Comparison of ENCODE assay signal across 22 cellular contexts in the genomic region with DNA sequence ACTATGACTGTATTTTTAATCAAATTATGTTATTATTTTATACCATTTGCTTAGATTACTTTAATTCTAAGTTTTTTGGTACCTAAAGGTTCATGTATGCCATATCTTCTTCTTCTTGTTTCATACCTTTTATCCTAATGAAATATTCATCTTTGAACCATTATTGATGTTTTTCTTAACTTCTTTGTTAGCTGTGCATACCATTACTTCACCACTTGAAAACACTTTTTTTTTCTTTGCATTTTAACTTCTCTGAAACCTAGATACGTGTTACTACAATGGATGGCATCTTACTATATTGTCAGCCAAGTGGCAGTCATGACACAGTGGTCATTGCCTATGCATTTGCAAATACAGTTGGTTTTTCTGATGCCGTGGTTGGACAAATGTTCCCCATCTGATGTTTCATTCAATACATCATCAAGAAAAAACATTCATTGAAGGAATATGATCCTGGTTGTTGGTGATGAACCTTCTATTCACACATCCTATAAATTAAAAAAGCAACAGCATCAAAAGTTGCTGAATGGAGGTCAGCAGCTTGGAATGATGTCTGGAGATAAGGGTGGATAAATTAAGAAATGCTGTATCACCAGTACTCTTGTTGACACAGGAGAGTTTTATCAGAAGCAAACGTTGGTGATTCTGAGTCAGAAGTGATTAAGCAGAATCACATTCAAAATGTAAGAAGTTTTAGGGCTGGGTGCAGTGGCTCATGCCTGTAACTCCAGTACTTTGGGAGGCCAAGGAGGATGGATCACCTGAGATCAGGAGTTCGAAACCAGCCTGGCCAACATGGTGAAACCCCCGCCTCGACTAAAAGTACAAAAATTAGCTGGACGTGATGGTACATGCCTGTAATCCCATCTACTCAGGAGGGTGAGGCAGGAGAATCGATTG. TPM values are rescaled to one million over a fixed set of nuclear protein-coding genes. Genes with fewer than 3 reads are reported as not detected.
A peak's percentile ranks its signal among the peaks of the same experiment; 100 is the strongest.
DNase-seq lines count a peak whose midpoint lies in the region; ATAC-seq, FAIRE-seq and TF ChIP-seq lines count a peak whose summit lies in the region.
"Had no signal": no experiment of that assay in that cellular context is flagged by ENCODE, and none has a peak within 500 bp of the region (broad histone marks: within the 10 kb centered on the region; RNA-seq: fewer than 3 reads in every experiment).

No MANE protein-coding gene starts in this region.

- H3K4me3 Mint-ChIP-seq in Calu3 (ENCODE audit: low read depth, unreplicated experiment) = no peak overlapping the region
- H3K4me3 Mint-ChIP-seq: activated CD8-positive, alpha-beta T cell treated with anti-CD3 and anti-CD28 coated beads for 36 hours; activated T-cell treated with anti-CD3 and anti-CD28 coated beads, Interleukin-2, amount 50 U/mL, for 4 hours; CD8-positive, alpha-beta memory T cell; T-cell; WTC11 had no signal

- no peaks in the 10 kb centered on the region for H3K9me3 Mint-ChIP-seq in Calu3 (ENCODE audit: low read depth, unreplicated experiment)
- H3K9me3 Mint-ChIP-seq: activated CD8-positive, alpha-beta T cell treated with anti-CD3 and anti-CD28 coated beads for 36 hours; T-cell had no signal

- peak overlapping the region; percentile 78 for H3K27ac Mint-ChIP-seq in Calu3 (ENCODE audit: unreplicated experiment)
- H3K27ac Mint-ChIP-seq: activated CD8-positive, alpha-beta T cell treated with anti-CD3 and anti-CD28 coated beads for 36 hours; activated naive CD4-positive, alpha-beta T cell treated with anti-CD3 and anti-CD28 coated beads, Interleukin-2, amount 50 U/mL, for 72 hours; CD8-positive, alpha-beta memory T cell; T-cell; WTC11 had no signal

- no peak overlapping the region for H3K27ac ChIP-seq in keratinocyte (ENCODE audit: control insufficient read depth, insufficient read depth, low read length)
- H3K27ac ChIP-seq in small intestine (ENCODE audit: low read depth in 1 of 2, low read length in 1 of 2) = no peak overlapping the region
- H3K27ac ChIP-seq: cardiac muscle cell, KMS-11, neutrophil had no signal

- no TSS peak for BruUV-seq in Calu3 (replicated peaks; lab: Mats Ljungman, UMichigan)

- peaks cover 6% of the 10 kb centered on the region for H3K4me1 Mint-ChIP-seq in Calu3 (ENCODE audit: low read depth, unreplicated experiment)
- H3K4me1 Mint-ChIP-seq: CD8-positive, alpha-beta memory T cell; WTC11 had no signal

- ATAC-seq in GM18861 (IDR thresholded peaks at IDR 0.05; ENCODE audit: unreplicated experiment) = no peak
- no peak for ATAC-seq in GM19467 (IDR thresholded peaks at IDR 0.05; ENCODE audit: unreplicated experiment)
- ATAC-seq: activated CD8-positive, alpha-beta T cell treated with anti-CD3 and anti-CD28 coated beads for 36 hours; activated naive CD4-positive, alpha-beta T cell treated with anti-CD3 and anti-CD28 coated beads, Interleukin-2, amount 50 U/mL, for 72 hours; activated T-cell treated with anti-CD3 and anti-CD28 coated beads, Interleukin-2, amount 50 U/mL, for 4 hours; left colon; right cardiac atrium; T-cell; WTC11 had no signal

- H3K79me2 ChIP-seq in keratinocyte (ENCODE audit: control insufficient read depth, insufficient read depth, low read length) = no peaks in the 10 kb centered on the region

- no peaks in the 10 kb centered on the region for H3K27me3 ChIP-seq in keratinocyte (ENCODE audit: control insufficient read depth, extremely low read depth, insufficient read depth, low read length)
- peaks cover 0 to 3% of the 10 kb centered on the region in 2 donors for H3K27me3 ChIP-seq in small intestine (ENCODE audit: control insufficient read depth in 2 of 2, insufficient read depth in 2 of 2, low read length in 2 of 2)
- H3K27me3 ChIP-seq: cardiac muscle cell had no signal

- H3K4me3 ChIP-seq in keratinocyte (ENCODE audit: control insufficient read depth in 2 of 3, extremely low read depth in 1 of 3, insufficient read depth in 2 of 3, low read depth in 1 of 3, low read length in 3 of 3) (no peak overlapping the region), small intestine (ENCODE audit: low read depth in 1 of 2, low read length in 2 of 2) (no peak overlapping the region)
- H3K4me3 ChIP-seq: cardiac muscle cell had no signal

- H3K36me3 Mint-ChIP-seq in Calu3 (ENCODE audit: insufficient read depth, unreplicated experiment) = peaks cover 4% of the 10 kb centered on the region
- H3K36me3 Mint-ChIP-seq: CD8-positive, alpha-beta memory T cell; T-cell; WTC11 had no signal

- no peak overlapping the region for H3K4me2 ChIP-seq in keratinocyte (ENCODE audit: control insufficient read depth, extremely low read depth, insufficient read depth, low read depth, low read length)
- H3K4me2 ChIP-seq: KMS-11 had no signal

- H3K9ac ChIP-seq in keratinocyte (ENCODE audit: control insufficient read depth, extremely low read depth, insufficient read depth, low read length) = no peak overlapping the region
- H3K9ac ChIP-seq: KMS-11 had no signal

- intact Hi-C loops in Calu3 (cut with micrococcal nuclease; ENCODE audit: unreplicated experiment) = no loop called here

- CTCF ChIA-PET in Calu3 (lab: Charles Lee) = no interaction called here

- H3K36me3 ChIP-seq in keratinocyte (ENCODE audit: control insufficient read depth in 2 of 2, extremely low read depth in 1 of 2, insufficient read depth in 2 of 2, low read length in 2 of 2) (no peaks in the 10 kb centered on the region), small intestine (ENCODE audit: control insufficient read depth in 2 of 2, insufficient read depth in 2 of 2, low read length in 2 of 2) (no peaks in the 10 kb centered on the region)
- H3K36me3 ChIP-seq: cardiac muscle cell, neutrophil had no signal

- no peaks in the 10 kb centered on the region for H3K9me1 ChIP-seq in keratinocyte (ENCODE audit: control insufficient read depth, extremely low read depth, insufficient read depth, low read length)

- peaks cover under 1% of the 10 kb centered on the region for H3K27me3 Mint-ChIP-seq in Calu3 (ENCODE audit: unreplicated experiment)
- H3K27me3 Mint-ChIP-seq: activated CD8-positive, alpha-beta T cell treated with anti-CD3 and anti-CD28 coated beads for 36 hours had no signal

- H3K9me3 ChIP-seq in keratinocyte (ENCODE audit: control insufficient read depth, low read depth, low read length) = no peaks in the 10 kb centered on the region
- no peaks in the 10 kb centered on the region for H3K9me3 ChIP-seq in small intestine (ENCODE audit: control insufficient read depth, low read depth)
- H3K9me3 ChIP-seq: neutrophil had no signal

- FAIRE-seq in keratinocyte (lab: Jason Lieb, UNC) = peak; percentile 70
- FAIRE-seq in small intestine (lab: Jason Lieb, UNC) = no peak

- H4K20me1 ChIP-seq in keratinocyte (ENCODE audit: control insufficient read depth, extremely low read depth, insufficient read depth, low read length) = no peaks in the 10 kb centered on the region

- TF ChIP-seq CTCF in Calu3 (IDR thresholded peaks at IDR 0.05; ENCODE audit: unreplicated experiment) (no peak), keratinocyte (optimal IDR thresholded peaks at IDR 0.05 in 1 of 3, IDR thresholded peaks at IDR 0.05 in 1 of 3, conservative IDR thresholded peaks at IDR 0.05 in 1 of 3; ENCODE audit: extremely low read depth in 1 of 3, insufficient read depth in 2 of 3, low read length in 3 of 3) (no peak)

- H3K4me1 ChIP-seq in keratinocyte (ENCODE audit: control insufficient read depth, extremely low read depth, insufficient read depth, low read length) = peaks cover 7% of the 10 kb centered on the region
- no peaks in the 10 kb centered on the region for H3K4me1 ChIP-seq in small intestine (ENCODE audit: control insufficient read depth in 2 of 2, insufficient read depth in 1 of 2, low read depth in 1 of 2, low read length in 1 of 2)

- dilution Hi-C loops in keratinocyte (cut with MboI; ENCODE audit: extremely low pct_ligation_motif_present, low sequenced_read_pairs) = no loop called here

- DNase-seq in Calu3 (peak; percentile 14), NCI-H460 (ENCODE audit: extremely low read depth, low read depth) (peak; percentile 22), astrocyte of the hippocampus (ENCODE audit: low read depth, low spot score) (peak; percentile 5), keratinocyte (ENCODE audit: low read depth, low spot score) (peak; percentile 44), small intestine (no peak)
- no peak for DNase-seq in stimulated activated CD4-positive, alpha-beta T cell treated with anti-CD3 and anti-CD28 coated beads, Interleukin-15, amount 100 ng/mL, for 24 hours
- DNase-seq: activated CD8-positive, alpha-beta T cell treated with anti-CD3 and anti-CD28 coated beads for 36 hours; activated T-cell treated with anti-CD3 and anti-CD28 coated beads, Interleukin-2, amount 50 U/mL, for 4 hours; CD8-positive, alpha-beta memory T cell; hypothalamus; left colon; NCI-H1092 treated with DMSO at 0.1 percent for 48 hours; right cardiac atrium; T-cell had no signal

- 66 to 75% (median 69%) methylated on average over 8 of the region's 8 CpGs for WGBS in small intestine, 3 donors

- no peak overlapping the region for H2AFZ ChIP-seq in keratinocyte (ENCODE audit: control insufficient read depth, low read length)

RNA-seq across cellular contexts. Expression of a gene that starts 7.4 kb away (rescaled TPM):
- not detected in 2 replicates for total RNA-seq in Calu3 (2022)
- not detected in 2 replicates for total RNA-seq in NCI-H460 (2014; rRNA removed; shearing (Covaris generic))
- polyA plus RNA-seq in NCI-H460 (2014; cell fraction: nucleus; rRNA removed) = not detected in 2 replicates
- polyA plus RNA-seq in keratinocyte (not detected in 3 replicates), small intestine (under 1 TPM in 1 of 3 donors, not detected in 2; 0.09 TPM)
- polyA plus RNA-seq in keratinocyte (2011; ENCODE audit: low read depth) = not detected
- polyA plus RNA-seq in keratinocyte (2011; cell fraction: cytosol; rRNA removed) = not detected in 2 replicates
- not detected in 2 replicates for polyA plus RNA-seq in keratinocyte (2011; cell fraction: nucleus; rRNA removed)
- polyA plus RNA-seq in keratinocyte (2012; ENCODE audit: low replicate concordance) = not detected in 2 replicates
- polyA minus RNA-seq in keratinocyte = not detected in 3 replicates
- polyA minus RNA-seq in keratinocyte (2011; cell fraction: cytosol; rRNA and poly(A)+ RNA removed) = not detected
- not detected in 2 replicates for polyA minus RNA-seq in keratinocyte (2011; cell fraction: nucleus; rRNA and poly(A)+ RNA removed)
- total RNA-seq: activated CD8-positive, alpha-beta T cell treated with anti-CD3 and anti-CD28 coated beads for 36 hours; activated naive CD4-positive, alpha-beta T cell treated with anti-CD3 and anti-CD28 coated beads, Interleukin-2, amount 50 U/mL, for 72 hours; activated T-cell treated with anti-CD3 and anti-CD28 coated beads, Interleukin-2, amount 50 U/mL, for 4 hours; cardiac muscle cell; CD8-positive, alpha-beta memory T cell; left colon; right cardiac atrium; WTC11 had no signal
- polyA plus RNA-seq: AG04450; cardiac muscle cell; CD8-positive, alpha-beta memory T cell; right cardiac atrium had no signal

RNA-seq across cellular contexts. Expression of a gene that starts 34.9 kb away (rescaled TPM):
- total RNA-seq in Calu3 (2022) = 0.38 TPM in 1 of 2 replicates, not detected in the other
- total RNA-seq in NCI-H460 (2014; rRNA removed; shearing (Covaris generic)) = not detected in 2 replicates
- not detected in 2 replicates for polyA plus RNA-seq in NCI-H460 (2014; cell fraction: nucleus; rRNA removed)
- polyA plus RNA-seq in keratinocyte (8.0 to 62.8 TPM (median 20.2 TPM) in 3 replicates), small intestine (not detected)
- polyA plus RNA-seq in keratinocyte (2011; ENCODE audit: low read depth) = 14.2 TPM
- 8.3 and 21.5 TPM in 2 replicates for polyA plus RNA-seq in keratinocyte (2011; cell fraction: cytosol; rRNA removed)
- polyA plus RNA-seq in keratinocyte (2011; cell fraction: nucleus; rRNA removed) = 44.1 and 55.0 TPM in 2 replicates
- polyA plus RNA-seq in keratinocyte (2012; ENCODE audit: low replicate concordance) = 7.0 and 30.8 TPM in 2 replicates
- 0.56 to 27.8 TPM (median 5.7 TPM) in 3 replicates for polyA minus RNA-seq in keratinocyte
- polyA minus RNA-seq in keratinocyte (2011; cell fraction: cytosol; rRNA and poly(A)+ RNA removed) = 9.8 TPM
- polyA minus RNA-seq in keratinocyte (2011; cell fraction: nucleus; rRNA and poly(A)+ RNA removed) = 13.3 and 16.3 TPM in 2 replicates
- total RNA-seq: activated CD8-positive, alpha-beta T cell treated with anti-CD3 and anti-CD28 coated beads for 36 hours; activated naive CD4-positive, alpha-beta T cell treated with anti-CD3 and anti-CD28 coated beads, Interleukin-2, amount 50 U/mL, for 72 hours; activated T-cell treated with anti-CD3 and anti-CD28 coated beads, Interleukin-2, amount 50 U/mL, for 4 hours; CD8-positive, alpha-beta memory T cell; right cardiac atrium; T-cell; WTC11 had no signal
- polyA plus RNA-seq: AG04450; cardiac muscle cell; CD8-positive, alpha-beta memory T cell; right cardiac atrium had no signal

RNA-seq across cellular contexts. Expression of a gene that starts 40.0 kb away (rescaled TPM):
- total RNA-seq in Calu3 (2022) = not detected in 2 replicates
- not detected in 2 replicates for total RNA-seq in NCI-H460 (2014; rRNA removed; shearing (Covaris generic))
- polyA plus RNA-seq in NCI-H460 (2014; cell fraction: nucleus; rRNA removed) = not detected in 2 replicates
- polyA plus RNA-seq in keratinocyte (0.14 to 0.21 TPM (median 0.14 TPM) in 3 replicates), small intestine (not detected)
- 0.34 TPM for polyA plus RNA-seq in keratinocyte (2011; ENCODE audit: low read depth)
- polyA plus RNA-seq in keratinocyte (2011; cell fraction: cytosol; rRNA removed) = 0.21 TPM in 1 of 2 replicates, not detected in the other
- polyA plus RNA-seq in keratinocyte (2011; cell fraction: nucleus; rRNA removed) = 0.19 TPM in 1 of 2 replicates, not detected in the other
- polyA plus RNA-seq in keratinocyte (2012; ENCODE audit: low replicate concordance) = 0.10 and 1.5 TPM in 2 replicates
- not detected in 3 replicates for polyA minus RNA-seq in keratinocyte
- polyA minus RNA-seq in keratinocyte (2011; cell fraction: cytosol; rRNA and poly(A)+ RNA removed) = not detected
- polyA minus RNA-seq in keratinocyte (2011; cell fraction: nucleus; rRNA and poly(A)+ RNA removed) = not detected in 2 replicates
- total RNA-seq: activated CD8-positive, alpha-beta T cell treated with anti-CD3 and anti-CD28 coated beads for 36 hours; activated naive CD4-positive, alpha-beta T cell treated with anti-CD3 and anti-CD28 coated beads, Interleukin-2, amount 50 U/mL, for 72 hours; activated T-cell treated with anti-CD3 and anti-CD28 coated beads, Interleukin-2, amount 50 U/mL, for 4 hours; cardiac muscle cell; CD8-positive, alpha-beta memory T cell; left colon; right cardiac atrium; T-cell; WTC11 had no signal
- polyA plus RNA-seq: AG04450; cardiac muscle cell; CD8-positive, alpha-beta memory T cell; right cardiac atrium had no signal

RNA-seq across cellular contexts. Expression of a gene that starts 46.3 kb away (rescaled TPM):
- 0.12 and 0.22 TPM in 2 replicates for total RNA-seq in Calu3 (2022)
- total RNA-seq in NCI-H460 (2014; rRNA removed; shearing (Covaris generic)) = not detected in 2 replicates
- not detected in 2 replicates for polyA plus RNA-seq in NCI-H460 (2014; cell fraction: nucleus; rRNA removed)
- polyA plus RNA-seq in keratinocyte (1.7 to 7.9 TPM (median 3.9 TPM) in 3 replicates), small intestine (not detected)
- polyA plus RNA-seq in keratinocyte (2011; ENCODE audit: low read depth) = 30.2 TPM
- 1.5 and 3.2 TPM in 2 replicates for polyA plus RNA-seq in keratinocyte (2011; cell fraction: cytosol; rRNA removed)
- 2.3 and 2.4 TPM in 2 replicates for polyA plus RNA-seq in keratinocyte (2011; cell fraction: nucleus; rRNA removed)
- polyA plus RNA-seq in keratinocyte (2012; ENCODE audit: low replicate concordance) = 1.2 and 38.5 TPM in 2 replicates
- polyA minus RNA-seq in keratinocyte = 0.85 to 5.1 TPM (median 3.0 TPM) in 3 replicates
- polyA minus RNA-seq in keratinocyte (2011; cell fraction: cytosol; rRNA and poly(A)+ RNA removed) = 1.3 TPM
- 1.6 and 2.7 TPM in 2 replicates for polyA minus RNA-seq in keratinocyte (2011; cell fraction: nucleus; rRNA and poly(A)+ RNA removed)
- total RNA-seq: activated CD8-positive, alpha-beta T cell treated with anti-CD3 and anti-CD28 coated beads for 36 hours; activated naive CD4-positive, alpha-beta T cell treated with anti-CD3 and anti-CD28 coated beads, Interleukin-2, amount 50 U/mL, for 72 hours; cardiac muscle cell; CD8-positive, alpha-beta memory T cell; left colon; right cardiac atrium; T-cell; WTC11 had no signal
- polyA plus RNA-seq: AG04450; cardiac muscle cell; CD8-positive, alpha-beta memory T cell; right cardiac atrium had no signal

RNA-seq across cellular contexts. Expression of a gene that starts 55.1 kb away (rescaled TPM):
- total RNA-seq in Calu3 (2022) = not detected in 2 replicates
- total RNA-seq in NCI-H460 (2014; rRNA removed; shearing (Covaris generic)) = not detected in 2 replicates
- not detected in 2 replicates for polyA plus RNA-seq in NCI-H460 (2014; cell fraction: nucleus; rRNA removed)
- 0.15 to 0.75 TPM (median 0.37 TPM) in 3 replicates for polyA plus RNA-seq in keratinocyte
- polyA plus RNA-seq in keratinocyte (2011; ENCODE audit: low read depth) = 1.9 TPM
- polyA plus RNA-seq in keratinocyte (2011; cell fraction: cytosol; rRNA removed) = 0.47 and 0.73 TPM in 2 replicates
- 0.49 and 0.56 TPM in 2 replicates for polyA plus RNA-seq in keratinocyte (2011; cell fraction: nucleus; rRNA removed)
- 0.22 and 6.2 TPM in 2 replicates for polyA plus RNA-seq in keratinocyte (2012; ENCODE audit: low replicate concordance)
- 0.69 TPM in 1 of 3 replicates, not detected in the others for polyA minus RNA-seq in keratinocyte
- not detected for polyA minus RNA-seq in keratinocyte (2011; cell fraction: cytosol; rRNA and poly(A)+ RNA removed)
- polyA minus RNA-seq in keratinocyte (2011; cell fraction: nucleus; rRNA and poly(A)+ RNA removed) = not detected in 2 replicates
- polyA plus RNA-seq in small intestine = not detected
- total RNA-seq: activated CD8-positive, alpha-beta T cell treated with anti-CD3 and anti-CD28 coated beads for 36 hours; activated naive CD4-positive, alpha-beta T cell treated with anti-CD3 and anti-CD28 coated beads, Interleukin-2, amount 50 U/mL, for 72 hours; activated T-cell treated with anti-CD3 and anti-CD28 coated beads, Interleukin-2, amount 50 U/mL, for 4 hours; cardiac muscle cell; CD8-positive, alpha-beta memory T cell; left colon; right cardiac atrium; T-cell; WTC11 had no signal
- polyA plus RNA-seq: AG04450; cardiac muscle cell; CD8-positive, alpha-beta memory T cell; right cardiac atrium had no signal

Comparison
In these comparisons a context has a peak if more than half of its experiments do, and no peak if none do; other contexts are left out.
1. DNase-seq: peak in Calu3 (single experiment), NCI-H460 (single experiment), astrocyte of the hippocampus (single experiment) and keratinocyte (single experiment); none in small intestine (single experiment) and stimulated activated CD4-positive, alpha-beta T cell treated with anti-CD3 and anti-CD28 coated beads, Interleukin-15, amount 100 ng/mL, for 24 hours (single experiment).